20 cellular contexts compared by ENCODE assay signal in the genomic region with DNA sequence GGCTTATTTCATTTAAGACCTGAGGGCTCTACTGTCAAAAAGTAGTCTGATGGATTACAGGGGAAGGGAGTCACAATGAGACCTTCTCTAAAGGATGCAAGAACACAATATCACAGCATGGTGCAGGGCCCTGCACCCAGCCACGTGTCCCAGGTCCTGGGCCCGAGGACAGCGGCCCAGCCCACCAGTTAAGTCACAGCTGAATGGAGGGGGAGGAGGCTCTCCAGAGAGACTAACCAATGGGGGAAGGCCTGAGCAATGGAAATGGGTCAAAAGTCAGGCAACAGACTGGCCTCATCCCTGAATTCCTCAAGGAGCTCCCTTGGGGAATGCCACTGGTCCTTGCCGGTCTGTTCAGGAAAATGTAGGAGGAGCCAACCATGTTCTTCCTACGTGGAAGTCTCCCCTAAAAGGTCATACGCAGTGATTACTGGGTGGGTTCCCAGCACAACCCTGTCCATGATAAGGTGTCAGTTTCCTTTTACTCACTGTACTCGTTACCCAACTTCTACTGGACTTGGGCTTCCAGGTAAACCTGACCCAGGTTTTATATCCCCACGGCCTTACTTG. TPM values are rescaled to one million over a fixed set of nuclear protein-coding genes. Genes with fewer than 3 reads are reported as not detected.
"Had no signal": no experiment of that assay in that cellular context is flagged by ENCODE, and none has a peak within 500 bp of the region (broad histone marks: within the 10 kb centered on the region; RNA-seq: fewer than 3 reads in every experiment).

No MANE protein-coding gene starts in this region.

- H3K36me3 Mint-ChIP-seq: activated CD8-positive, alpha-beta memory T cell treated with anti-CD3 and anti-CD28 coated beads, Interleukin-2, amount 10 ng/mL, durations not matched to agents 7 days and 5 days; stimulated activated naive B cell treated with anti-CD40 and anti-IgM and Interleukin-4, amounts not matched to agents 10 μg/mL and 1 μg/mL and 100 μg/mL, for 72 hours had no signal

- DNase-seq: activated CD4-positive, alpha-beta T cell treated with anti-CD3 and anti-CD28 coated beads, Interleukin-2, amount 10 ng/mL, durations not matched to agents 7 days and 5 days; activated CD4-positive, CD25-positive, alpha-beta regulatory T cell treated with anti-CD3 and anti-CD28 coated beads, Interleukin-2, amount 50 U/mL, for 72 hours; activated CD8-positive, alpha-beta memory T cell treated with anti-CD3 and anti-CD28 coated beads, Interleukin-2, amount 10 ng/mL, durations not matched to agents 7 days and 5 days; activated CD8-positive, alpha-beta T cell treated with anti-CD3 and anti-CD28 coated beads for 36 hours; activated gamma-delta T cell treated with Interleukin-2 at 50 U/mL for 16 hours; activated T-cell treated with anti-CD3 and anti-CD28 coated beads for 4 hours; cerebellar nuclear complex; foreskin fibroblast; left ventricle myocardium inferior; naive B cell; sigmoid colon; stimulated activated CD4-positive, alpha-beta T cell treated with anti-CD3 and anti-CD28 coated beads, Interleukin-15, amount 100 ng/mL, for 24 hours; stimulated activated naive B cell treated with anti-CD40 and anti-IgM and Interleukin-4, amounts not matched to agents 10 μg/mL and 1 μg/mL and 100 μg/mL, for 72 hours; trophoblast cell; uterus had no signal

- H3K27ac Mint-ChIP-seq: activated CD4-positive, alpha-beta T cell treated with anti-CD3 and anti-CD28 coated beads, Interleukin-2, amount 10 ng/mL, durations not matched to agents 7 days and 5 days; activated CD8-positive, alpha-beta memory T cell treated with anti-CD3 and anti-CD28 coated beads, Interleukin-2, amount 10 ng/mL, durations not matched to agents 7 days and 5 days; activated CD8-positive, alpha-beta T cell treated with anti-CD3 and anti-CD28 coated beads for 36 hours; activated naive CD4-positive, alpha-beta T cell treated with anti-CD3 and anti-CD28 coated beads, Interleukin-2, amount 50 U/mL, for 72 hours; activated T-helper 1 cell treated with anti-CD3 and anti-CD28 coated beads, Interleukin-12 subunit alpha, Interleukin-12 subunit beta, Interleukin-2, Interleukin-4 antibody, amounts not matched to agents 30 ng/mL and 10 ng/mL and 1 ng/mL, durations not matched to agents 14 hours and 24 hours and 36 hours; naive B cell; stimulated activated naive B cell treated with anti-CD40 and anti-IgM and Interleukin-4, amounts not matched to agents 10 μg/mL and 1 μg/mL and 100 μg/mL, for 72 hours had no signal

- H3K4me3 Mint-ChIP-seq: activated CD4-positive, alpha-beta T cell treated with anti-CD3 and anti-CD28 coated beads, Interleukin-2, amount 10 ng/mL, durations not matched to agents 7 days and 5 days; activated CD8-positive, alpha-beta memory T cell treated with anti-CD3 and anti-CD28 coated beads, Interleukin-2, amount 10 ng/mL, durations not matched to agents 7 days and 5 days; activated CD8-positive, alpha-beta T cell treated with anti-CD3 and anti-CD28 coated beads for 36 hours; activated T-helper 1 cell treated with anti-CD3 and anti-CD28 coated beads, Interleukin-12 subunit alpha, Interleukin-12 subunit beta, Interleukin-2, Interleukin-4 antibody, amounts not matched to agents 30 ng/mL and 10 ng/mL and 1 ng/mL, durations not matched to agents 14 hours and 24 hours and 36 hours; naive B cell; stimulated activated naive B cell treated with anti-CD40 and anti-IgM and Interleukin-4, amounts not matched to agents 10 μg/mL and 1 μg/mL and 100 μg/mL, for 72 hours had no signal

- H3K27ac ChIP-seq: epithelial cell of prostate, left ventricle myocardium inferior, sigmoid colon, uterus, VCaP had no signal

- H3K27me3 ChIP-seq: sigmoid colon, uterus had no signal

- H3K9me3 Mint-ChIP-seq: activated CD4-positive, alpha-beta T cell treated with anti-CD3 and anti-CD28 coated beads, Interleukin-2, amount 10 ng/mL, durations not matched to agents 7 days and 5 days; activated T-helper 1 cell treated with anti-CD3 and anti-CD28 coated beads, Interleukin-12 subunit alpha, Interleukin-12 subunit beta, Interleukin-2, Interleukin-4 antibody, amounts not matched to agents 30 ng/mL and 10 ng/mL and 1 ng/mL, durations not matched to agents 14 hours and 24 hours and 36 hours had no signal

- ATAC-seq: activated CD8-positive, alpha-beta memory T cell treated with anti-CD3 and anti-CD28 coated beads, Interleukin-2, amount 10 ng/mL, durations not matched to agents 7 days and 5 days; activated CD8-positive, alpha-beta T cell treated with anti-CD3 and anti-CD28 coated beads for 36 hours; activated naive CD4-positive, alpha-beta T cell treated with anti-CD3 and anti-CD28 coated beads, Interleukin-2, amount 50 U/mL, for 72 hours; stimulated activated naive B cell treated with anti-CD40 and anti-IgM and Interleukin-4, amounts not matched to agents 10 μg/mL and 1 μg/mL and 100 μg/mL, for 72 hours had no signal

- H3K4me1 ChIP-seq: left ventricle myocardium inferior, sigmoid colon, uterus had no signal

- H3K4me1 Mint-ChIP-seq: activated CD4-positive, alpha-beta T cell treated with anti-CD3 and anti-CD28 coated beads, Interleukin-2, amount 10 ng/mL, durations not matched to agents 7 days and 5 days; activated CD8-positive, alpha-beta memory T cell treated with anti-CD3 and anti-CD28 coated beads, Interleukin-2, amount 10 ng/mL, durations not matched to agents 7 days and 5 days; naive B cell; stimulated activated naive B cell treated with anti-CD40 and anti-IgM and Interleukin-4, amounts not matched to agents 10 μg/mL and 1 μg/mL and 100 μg/mL, for 72 hours had no signal

- H3K4me2 ChIP-seq: smooth muscle cell had no signal

- H3K4me3 ChIP-seq: left ventricle myocardium inferior, sigmoid colon, smooth muscle cell, uterus had no signal

- H3K36me3 ChIP-seq: left ventricle myocardium inferior, sigmoid colon, uterus had no signal

RNA-seq across cellular contexts. Expression of gene CCDC3, which starts 28.3 kb away (rescaled TPM):
- total RNA-seq: activated CD8-positive, alpha-beta T cell treated with anti-CD3 and anti-CD28 coated beads for 36 hours had no signal
